9 cellular contexts compared by ENCODE assay signal in genomic region chr2:12302691-12303090, GRCh38.
"Had no signal": no experiment of that assay in that cellular context is flagged by ENCODE, and none has a peak within 500 bp of the region (broad histone marks: within the 10 kb centered on the region; RNA-seq: fewer than 3 reads in every experiment).

No MANE protein-coding gene starts in this region.

- H3K27me3 ChIP-seq: upper lobe of left lung had no signal

- DNase-seq: activated CD4-positive, alpha-beta T cell treated with anti-CD3 and anti-CD28 coated beads, Interleukin-2, amount 50 U/mL, for 1 hour; activated CD8-positive, alpha-beta memory T cell treated with anti-CD3 and anti-CD28 coated beads for 24 hours; erythroblast; left colon; stimulated activated CD4-positive, alpha-beta T cell treated with anti-CD3 and anti-CD28 coated beads, Interleukin-4, amount 100 ng/mL, for 24 hours; stimulated activated naive CD4-positive, alpha-beta T cell treated with Interleukin-2 at 50 U/mL for 16 hours; upper lobe of left lung had no signal

- ATAC-seq: left colon had no signal

- H3K9me3 ChIP-seq: upper lobe of left lung had no signal

- H3K36me3 ChIP-seq: upper lobe of left lung had no signal

- H3K4me3 ChIP-seq: lung, upper lobe of left lung had no signal

- H3K4me3 Mint-ChIP-seq: activated naive CD4-positive, alpha-beta T cell treated with anti-CD3 and anti-CD28 coated beads, Interleukin-2, amount 10 ng/mL, durations not matched to agents 7 days and 5 days had no signal
